ENCODE assay signal across 1 cellular context in genomic region chr10:73759512-73760115, GRCh38.
TF ChIP-seq lines count a peak whose summit lies in the region.

No MANE protein-coding gene starts in this region.

TF ChIP-seq in HepG2, 621 proteins besides CTCF, POLR2A, EP300 and RAD21:
- no peak for TF ChIP-seq SPEN (CRISPR knock-in tag; IDR thresholded peaks at IDR 0.05; ENCODE audit: low read depth)
- no peak for TF ChIP-seq ASH2L (IDR thresholded peaks at IDR 0.05; ENCODE audit: insufficient read length, low read depth, low read length)
- TF ChIP-seq ZBTB21 (CRISPR knock-in tag; IDR thresholded peaks at IDR 0.05), result no peak
- TF ChIP-seq ELF1 (CRISPR knock-in tag; IDR thresholded peaks at IDR 0.05), result no peak
- no peak for TF ChIP-seq KLF9 (CRISPR knock-in tag; IDR thresholded peaks at IDR 0.05; ENCODE audit: low read depth)
- no peak for TF ChIP-seq ZNF672 (CRISPR knock-in tag; IDR thresholded peaks at IDR 0.05)
- no peak for TF ChIP-seq SIX4 (CRISPR knock-in tag; IDR thresholded peaks at IDR 0.05)
- TF ChIP-seq TEAD2 (CRISPR knock-in tag; IDR thresholded peaks at IDR 0.05), result no peak
- no peak for TF ChIP-seq ZNF598 (CRISPR knock-in tag; IDR thresholded peaks at IDR 0.05; ENCODE audit: borderline replicate concordance)
- TF ChIP-seq ZNF607 (CRISPR knock-in tag; IDR thresholded peaks at IDR 0.05; ENCODE audit: borderline replicate concordance), result no peak
- TF ChIP-seq ZNF597 (CRISPR knock-in tag; IDR thresholded peaks at IDR 0.05), result no peak
- no peak for TF ChIP-seq ZNF761 (CRISPR knock-in tag; conservative IDR thresholded peaks at IDR 0.05)
- no peak for TF ChIP-seq ZBTB44 (CRISPR knock-in tag; IDR thresholded peaks at IDR 0.05)
